ENCODE assay signal across 16 cellular contexts in genomic region chr11:75159081-75159953, GRCh38. TPM values are rescaled to one million over a fixed set of nuclear protein-coding genes. Genes with fewer than 3 reads are reported as not detected.
DNase-seq lines count a peak whose midpoint lies in the region; ATAC-seq and TF ChIP-seq lines count a peak whose summit lies in the region.
"Had no signal": no experiment of that assay in that cellular context is flagged by ENCODE, and none has a peak within 500 bp of the region (broad histone marks: within the 10 kb centered on the region; RNA-seq: fewer than 3 reads in every experiment).

No MANE protein-coding gene starts in this region.

- TF ChIP-seq POLR2A in esophagus squamous epithelium (IDR thresholded peaks at IDR 0.05): no peak
- TF ChIP-seq POLR2A in transverse colon (IDR thresholded peaks at IDR 0.05): peak; percentile 69

- 91 to 93% methylated on average over 3 to 8 of the region's 19 CpGs for WGBS in esophagus squamous epithelium, 2 donors
- 65% methylated on average over 13 of the region's 19 CpGs; no CpG with 5 or more reads in 1 of the 2 donors for WGBS in transverse colon (ENCODE audit: low coverage in 1 of 2), 2 donors

- DNase-seq in LoVo (ENCODE audit: low spot score) (peak; percentile 83), esophagus squamous epithelium (lab: John Stamatoyannopoulos, UW) (no peak), transverse colon (peak; percentile 79), glomerular visceral epithelial cell (ENCODE audit: extremely low spot score) (no peak), NCI-H524 (lab: John Stamatoyannopoulos, UW) (no peak)
- DNase-seq: CD4-positive, alpha-beta T cell; GDM1; hypothalamus; NCI-H2107; SK-N-SH; stimulated activated naive CD4-positive, alpha-beta T cell; WERI-Rb-1 had no signal

- no peak overlapping the region for H3K4me3 ChIP-seq in esophagus squamous epithelium
- peak overlapping the region; percentile 35 for H3K4me3 ChIP-seq in mucosa of stomach (ENCODE audit: low read length)
- peak overlapping the region in 1 of 4 donors; percentile 12 for H3K4me3 ChIP-seq in transverse colon

- ATAC-seq in GM21390 (IDR thresholded peaks at IDR 0.05; ENCODE audit: unreplicated experiment): no peak

- H3K27me3 ChIP-seq in esophagus squamous epithelium (no peaks in the 10 kb centered on the region), mucosa of stomach (ENCODE audit: control insufficient read depth, insufficient read depth, low read length) (no peaks in the 10 kb centered on the region), transverse colon (no peaks in the 10 kb centered on the region)

- H3K4me1 ChIP-seq in esophagus squamous epithelium: peaks cover 0 to 54% (median 2%) of the 10 kb centered on the region in 3 donors
- H3K4me1 ChIP-seq in mucosa of stomach (ENCODE audit: control insufficient read depth, insufficient read depth, low read length): peaks cover 78% of the 10 kb centered on the region
- peaks cover 14 to 77% (median 50%) of the 10 kb centered on the region in 4 donors for H3K4me1 ChIP-seq in transverse colon

- H3K27ac ChIP-seq in esophagus squamous epithelium (peak overlapping the region in 3 of 4 donors; percentile 24 to 73 (median 65)), transverse colon (peak overlapping the region; percentile 80 to 87 (median 85))
- H3K27ac ChIP-seq: WERI-Rb-1 had no signal

- in situ Hi-C loops in transverse colon (cut with MboI; ENCODE audit: low pct_ligation_motif_present in 1 of 4, low pct_unique_long_range_greater_than_20kb in 1 of 4, low sequenced_read_pairs in 3 of 4): no loop called here

- peak overlapping the region; percentile 36 for H3K9ac ChIP-seq in mucosa of stomach (ENCODE audit: low read length)
- H3K9ac ChIP-seq: SK-N-SH had no signal

- H3K9me3 ChIP-seq in esophagus squamous epithelium (no peaks in the 10 kb centered on the region), mucosa of stomach (ENCODE audit: control insufficient read depth, low read length) (no peaks in the 10 kb centered on the region), transverse colon (no peaks in the 10 kb centered on the region)
- H3K9me3 ChIP-seq: SK-N-SH had no signal

- TF ChIP-seq EP300 in transverse colon (IDR thresholded peaks at IDR 0.05; ENCODE audit: low read depth): no peak

- H3K36me3 ChIP-seq in esophagus squamous epithelium (no peaks in the 10 kb centered on the region), mucosa of stomach (ENCODE audit: control insufficient read depth, insufficient read depth, low read length) (no peaks in the 10 kb centered on the region), transverse colon (no peaks in the 10 kb centered on the region)
- H3K36me3 ChIP-seq: WERI-Rb-1 had no signal

- TF ChIP-seq CTCF in esophagus squamous epithelium (IDR thresholded peaks at IDR 0.05) (no peak), transverse colon (IDR thresholded peaks at IDR 0.05) (peak in 2 of 5 experiments; percentile 21 to 37)

- intact Hi-C loops in esophagus squamous epithelium (cut with DNase I) (no loop called here), transverse colon (cut with DNase I; ENCODE audit: low total_unique reads) (no loop called here)

RNA-seq across cellular contexts. Expression of gene SLCO2B1, which starts 8.4 kb away (rescaled TPM):
- total RNA-seq in esophagus squamous epithelium: 10 to 100 TPM in 3 of 4 donors, 1 to 10 TPM in 1; 3.6 to 35.7 (median 16.1) TPM
- total RNA-seq in transverse colon: 100 to 1,000 TPM in 3 of 4 donors, 10 to 100 TPM in 1; 72.9 to 165 (median 111) TPM
- total RNA-seq: CD4-positive, alpha-beta T cell; MCF 10A; mesothelial cell of epicardium had no signal

Comparison
In these comparisons a context has a peak if more than half of its experiments do, and no peak if none do; other contexts are left out.
1. DNase-seq: peak in LoVo (single experiment) and transverse colon (single experiment); none in esophagus squamous epithelium (single experiment), glomerular visceral epithelial cell (single experiment) and NCI-H524 (0 of 2).